Comparison of ENCODE assay signal across 17 cellular contexts in genomic region chr3:133983126-133983525, GRCh38. TPM values are rescaled to one million over a fixed set of nuclear protein-coding genes. Genes with fewer than 3 reads are reported as not detected.
DNase-seq lines count a peak whose midpoint lies in the region; ATAC-seq and TF ChIP-seq lines count a peak whose summit lies in the region.
"Had no signal": no experiment of that assay in that cellular context is flagged by ENCODE, and none has a peak within 500 bp of the region (broad histone marks: within the 10 kb centered on the region; RNA-seq: fewer than 3 reads in every experiment).

No MANE protein-coding gene starts in this region.

- no peak for TF ChIP-seq POLR2A in sigmoid colon (IDR thresholded peaks at IDR 0.05)

- H3K4me1 ChIP-seq in endodermal cell (ENCODE audit: control insufficient read depth, insufficient read depth, low read length): peaks cover 21% of the 10 kb centered on the region
- H3K4me1 ChIP-seq in sigmoid colon: no peaks in the 10 kb centered on the region
- no peaks in the 10 kb centered on the region for H3K4me1 ChIP-seq in Karpas-422 (ENCODE audit: low read length)

- H3K9ac ChIP-seq in endodermal cell (ENCODE audit: extremely low read depth, low read length, poor library complexity, severe bottlenecking): no peak overlapping the region
- no peak overlapping the region for H3K9ac ChIP-seq in Karpas-422 (ENCODE audit: low read length)
- H3K9ac ChIP-seq: BLaER1 treated with 17β-estradiol and CSF1 and Interleukin-3, amounts not matched to agents 10 nM and 100 nM had no signal

- H3K36me3 ChIP-seq in endodermal cell (ENCODE audit: control insufficient read depth, insufficient read depth, low read length): peaks cover 31% of the 10 kb centered on the region
- no peaks in the 10 kb centered on the region for H3K36me3 ChIP-seq in sigmoid colon
- no peaks in the 10 kb centered on the region for H3K36me3 ChIP-seq in Karpas-422 (ENCODE audit: insufficient read depth, low read length)
- H3K36me3 ChIP-seq: BLaER1 treated with 17β-estradiol and CSF1 and Interleukin-3, amounts not matched to agents 10 nM and 100 nM had no signal

- H3K27me3 ChIP-seq in endodermal cell (ENCODE audit: control insufficient read depth, insufficient read depth, low read length, poor library complexity, severe bottlenecking) (no peaks in the 10 kb centered on the region), sigmoid colon (no peaks in the 10 kb centered on the region), Karpas-422 (ENCODE audit: low read length) (no peaks in the 10 kb centered on the region)
- H3K27me3 ChIP-seq: BLaER1 treated with 17β-estradiol and CSF1 and Interleukin-3, amounts not matched to agents 10 nM and 100 nM had no signal

- no peaks in the 10 kb centered on the region for H3K27me3 Mint-ChIP-seq in endodermal cell (ENCODE audit: insufficient read depth)

- no peak overlapping the region for H3K4me2 ChIP-seq in Karpas-422 (ENCODE audit: low read depth, low read length, poor library complexity, severe bottlenecking)
- H3K4me2 ChIP-seq: GM23338 had no signal

- H3K4me3 ChIP-seq in endodermal cell (ENCODE audit: low read length): no peak overlapping the region
- no peak overlapping the region for H3K4me3 ChIP-seq in sigmoid colon
- H3K4me3 ChIP-seq in Karpas-422 (ENCODE audit: low read length): no peak overlapping the region
- H3K4me3 ChIP-seq: BLaER1 treated with 17β-estradiol and CSF1 and Interleukin-3, amounts not matched to agents 10 nM and 100 nM; GM23338 had no signal

- 90 to 98% methylated on average over 5 to 7 of the region's 7 CpGs for WGBS in endodermal cell (ENCODE audit: insufficient coverage in 1 of 2, insufficient read length in 1 of 2), 2 experiments
- WGBS in sigmoid colon, 2 donors: 84 to 88% methylated on average over 7 of the region's 7 CpGs

- no peaks in the 10 kb centered on the region for H3K9me3 ChIP-seq in endodermal cell (ENCODE audit: control insufficient read depth, low read length)
- H3K9me3 ChIP-seq in sigmoid colon: no peaks in the 10 kb centered on the region
- no peaks in the 10 kb centered on the region for H3K9me3 ChIP-seq in Karpas-422 (ENCODE audit: low read length)
- H3K9me3 ChIP-seq: BLaER1 treated with 17β-estradiol and CSF1 and Interleukin-3, amounts not matched to agents 10 nM and 100 nM had no signal

- no peak for TF ChIP-seq CTCF in endodermal cell (conservative IDR thresholded peaks at IDR 0.05)
- TF ChIP-seq CTCF in sigmoid colon (IDR thresholded peaks at IDR 0.05): no peak

- H3K27ac ChIP-seq in endodermal cell (ENCODE audit: low read depth, low read length) (no peak overlapping the region), sigmoid colon (no peak overlapping the region), Karpas-422 (ENCODE audit: low read length) (no peak overlapping the region)
- H3K27ac ChIP-seq: 22Rv1; BLaER1 treated with 17β-estradiol and CSF1 and Interleukin-3, amounts not matched to agents 10 nM and 100 nM had no signal

- no peak overlapping the region for H3K4me3 Mint-ChIP-seq in endodermal cell
- H3K4me3 Mint-ChIP-seq: CD4-positive, CD25-positive, alpha-beta regulatory T cell; GM23338 had no signal

- H3K4me1 Mint-ChIP-seq in endodermal cell: peaks cover 53% of the 10 kb centered on the region

- no peaks in the 10 kb centered on the region for H3K9me2 ChIP-seq in Karpas-422 (replicated peaks; ENCODE audit: insufficient read depth, low read length)

- intact Hi-C loops in cardiac septum (cut with DNase I) (no loop called here), left ventricle myocardium superior (cut with micrococcal nuclease) (no loop called here), sigmoid colon (cut with DNase I) (no loop called here)

- H3K79me2 ChIP-seq in Karpas-422 (ENCODE audit: low read length): no peaks in the 10 kb centered on the region

- no peak overlapping the region for H2AFZ ChIP-seq in Karpas-422 (ENCODE audit: low read length)
- H2AFZ ChIP-seq: GM23338 had no signal

- H3K9me3 Mint-ChIP-seq in endodermal cell: no peaks in the 10 kb centered on the region
- H3K9me3 Mint-ChIP-seq: CD4-positive, CD25-positive, alpha-beta regulatory T cell; GM23338 had no signal

- H3K36me3 Mint-ChIP-seq in endodermal cell (ENCODE audit: low read depth): peaks cover 43% of the 10 kb centered on the region
- H3K36me3 Mint-ChIP-seq: CD4-positive, CD25-positive, alpha-beta regulatory T cell had no signal

- H3K27ac Mint-ChIP-seq in endodermal cell: no peak overlapping the region
- H3K27ac Mint-ChIP-seq: CD4-positive, CD25-positive, alpha-beta regulatory T cell; GM23338 had no signal

- no peak for TF ChIP-seq EP300 in sigmoid colon (IDR thresholded peaks at IDR 0.05)

- no peaks in the 10 kb centered on the region for H4K20me1 ChIP-seq in Karpas-422 (ENCODE audit: insufficient read depth, low read depth, low read length)
- H4K20me1 ChIP-seq: BLaER1 treated with 17β-estradiol and CSF1 and Interleukin-3, amounts not matched to agents 10 nM and 100 nM had no signal

- no peak for ATAC-seq in left ventricle myocardium superior
- no peak for ATAC-seq in SK-N-SH treated with all-trans-retinoic acid at 6 μM for 48 hours
- ATAC-seq: GM23338 had no signal

- DNase-seq in cardiac septum (ENCODE audit: low spot score) (peak; percentile 29), left ventricle myocardium superior (no peak), endodermal cell (peak; percentile 3), kidney tubule cell (ENCODE audit: low spot score) (peak; percentile 88), sigmoid colon (peak; percentile 9), middle frontal gyrus (ENCODE audit: extremely low spot score, low spot score) (no peak), Karpas-422 (no peak)
- DNase-seq: CD4-positive, CD25-positive, alpha-beta regulatory T cell; DMS53; GF-D8; H7 had no signal

TF ChIP-seq in SK-N-SH treated with all-trans-retinoic acid at 6 μM for 48 hours, 23 proteins besides CTCF, POLR2A, EP300 and RAD21:
- TF ChIP-seq ISL1 (CRISPR knock-in tag; IDR thresholded peaks at IDR 0.05) (no peak), PPARA (CRISPR knock-in tag; IDR thresholded peaks at IDR 0.05; ENCODE audit: borderline replicate concordance) (no peak), SNAI2 (CRISPR knock-in tag; IDR thresholded peaks at IDR 0.05) (no peak), POU6F1 (CRISPR knock-in tag; IDR thresholded peaks at IDR 0.05; ENCODE audit: borderline replicate concordance, low read depth) (no peak), OSR1 (CRISPR knock-in tag; IDR thresholded peaks at IDR 0.05) (no peak)

RNA-seq across cellular contexts. Expression of gene SLCO2A1, which starts 46.6 kb away (rescaled TPM):
- 59.2 TPM for total RNA-seq in cardiac septum
- total RNA-seq in left ventricle myocardium superior: 11.6 TPM
- 100 to 1,000 TPM; 126 to 134 TPM for total RNA-seq in endodermal cell
- polyA plus RNA-seq in endodermal cell (2013, experiment 1 of 2): 10.6 TPM
- polyA plus RNA-seq in endodermal cell (2013, experiment 2 of 2): 12.8 TPM
- total RNA-seq in sigmoid colon: 1 to 10 TPM; 3.3 to 10.0 (median 6.8) TPM
- 10 to 100 TPM in 1 of 3 donors, 1 to 10 TPM in 2; 1.8 to 22.1 (median 3.2) TPM for polyA plus RNA-seq in sigmoid colon
- total RNA-seq in Karpas-422 (2014; rRNA removed; shearing (Covaris generic); ENCODE audit: low replicate concordance): not detected in 2 replicates
- total RNA-seq: A673; CD4-positive, CD25-positive, alpha-beta regulatory T cell; HT-29 had no signal
- polyA plus RNA-seq: CD4-positive, CD25-positive, alpha-beta regulatory T cell had no signal

Comparison
In these comparisons a context has a peak if more than half of its experiments do, and no peak if none do; other contexts are left out.
1. DNase-seq: peak in cardiac septum (single experiment), endodermal cell (single experiment), kidney tubule cell (single experiment) and sigmoid colon (single experiment); none in left ventricle myocardium superior (single experiment), middle frontal gyrus (single experiment) and Karpas-422 (single experiment).